9 cellular contexts compared by ENCODE assay signal in genomic region chr2:17879913-17880274, GRCh38. TPM values are rescaled to one million over a fixed set of nuclear protein-coding genes. Genes with fewer than 3 reads are reported as not detected.
DNase-seq lines count a peak whose midpoint lies in the region; ATAC-seq and TF ChIP-seq lines count a peak whose summit lies in the region.
"Had no signal": no experiment of that assay in that cellular context is flagged by ENCODE, and none has a peak within 500 bp of the region (broad histone marks: within the 10 kb centered on the region; RNA-seq: fewer than 3 reads in every experiment).

No MANE protein-coding gene starts in this region.

- H3K4me3 ChIP-seq in right atrium auricular region, result peak overlapping the region; percentile 58 to 72
- peak overlapping the region; percentile 79 for H3K4me3 ChIP-seq in upper lobe of right lung

- DNase-seq in right atrium auricular region (ENCODE audit: low spot score) (no peak), Right ventricle myocardium inferior (ENCODE audit: missing footprints) (no peak), T47D (ENCODE audit: low read depth in 1 of 2, low spot score in 1 of 2) (peak; percentile 4 to 42), memory B cell (ENCODE audit: low spot score in 2 of 2) (no peak), upper lobe of right lung (no peak), SIG-M5 treated with dmso at 0.1 percent for 504 hours (lab: John Stamatoyannopoulos, UW; ENCODE audit: unreplicated experiment) (no peak), RPMI8226 (no peak)

- H3K27ac ChIP-seq in right atrium auricular region, result peak overlapping the region in 1 of 2 donors; percentile 68
- H3K27ac ChIP-seq in upper lobe of right lung, result peak overlapping the region; percentile 82
- H3K27ac ChIP-seq: epithelial cell of prostate had no signal

- ATAC-seq in Right ventricle myocardium inferior (no peak), memory B cell (ENCODE audit: low read depth) (no peak), upper lobe of right lung (peak; percentile 32), GM18861 (IDR thresholded peaks at IDR 0.05; ENCODE audit: unreplicated experiment) (no peak)

- no peak for TF ChIP-seq CTCF in right atrium auricular region (IDR thresholded peaks at IDR 0.05)
- no peak for TF ChIP-seq CTCF in upper lobe of right lung (IDR thresholded peaks at IDR 0.05)

- peaks cover 12% of the 10 kb centered on the region for H3K4me1 Mint-ChIP-seq in memory B cell

- H3K9me3 Mint-ChIP-seq in memory B cell, result peaks cover 2% of the 10 kb centered on the region

- intact Hi-C loops in Right ventricle myocardium inferior (cut with DNase I) (no loop called here), upper lobe of right lung (cut with DNase I) (no loop called here)

- peak overlapping the region; percentile 66 for H3K4me3 Mint-ChIP-seq in memory B cell

- H3K36me3 ChIP-seq in right atrium auricular region, result no peaks in the 10 kb centered on the region
- no peaks in the 10 kb centered on the region for H3K36me3 ChIP-seq in upper lobe of right lung

- H3K9me3 ChIP-seq in right atrium auricular region, result no peaks in the 10 kb centered on the region
- no peaks in the 10 kb centered on the region for H3K9me3 ChIP-seq in upper lobe of right lung

- H3K27me3 ChIP-seq in right atrium auricular region (peaks cover 0 to 7% of the 10 kb centered on the region in 2 donors), upper lobe of right lung (no peaks in the 10 kb centered on the region)

- no peak overlapping the region for H3K27ac Mint-ChIP-seq in memory B cell

- H3K4me1 ChIP-seq in right atrium auricular region (peaks cover 0 to 24% of the 10 kb centered on the region in 2 donors), upper lobe of right lung (peaks cover 9% of the 10 kb centered on the region)

- H3K27me3 Mint-ChIP-seq in memory B cell, result peaks cover 24% of the 10 kb centered on the region

- H3K36me3 Mint-ChIP-seq in memory B cell, result peaks cover 2% of the 10 kb centered on the region

- in situ Hi-C loops in T47D (cut with HindIII; ENCODE audit: low pct_unique_long_range_greater_than_20kb, low sequenced_read_pairs), result no loop called here

RNA-seq across cellular contexts. Expression of gene KCNS3, which starts 1.4 kb away (rescaled TPM):
- total RNA-seq in right atrium auricular region (10 to 100 TPM in 1 of 2 donors, 1 to 10 TPM in 1; 3.7 to 13.7 TPM), Right ventricle myocardium inferior (4.5 TPM), upper lobe of right lung (47.8 TPM)

Comparison
In these comparisons a context has a peak if more than half of its experiments do, and no peak if none do; other contexts are left out.
1. DNase-seq: peak in T47D (2 of 2); none in right atrium auricular region (single experiment), Right ventricle myocardium inferior (single experiment), memory B cell (0 of 2), upper lobe of right lung (single experiment), SIG-M5 treated with dmso at 0.1 percent for 504 hours (single experiment) and RPMI8226 (single experiment).